In the genomic region with DNA sequence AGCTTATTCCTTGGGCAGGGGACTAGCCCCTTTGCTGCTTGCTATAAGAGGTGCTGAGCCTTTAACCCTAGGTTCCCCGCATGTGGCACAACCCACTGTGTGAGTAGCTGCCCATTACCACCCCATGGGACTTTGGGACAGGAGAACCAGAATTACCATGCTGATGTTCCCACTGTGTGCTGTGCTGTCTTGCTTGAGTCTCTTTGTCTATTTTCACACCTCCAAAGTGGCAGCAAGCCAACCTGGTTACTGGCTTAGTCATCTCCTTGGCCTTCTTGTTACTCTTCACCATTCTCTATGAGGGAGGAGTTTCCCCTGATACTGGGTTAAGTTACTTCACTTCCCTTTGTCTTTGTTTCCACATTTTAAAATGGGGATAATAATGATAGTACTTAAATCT, we compare ENCODE assay signal across 12 cellular contexts.
A peak's percentile ranks its signal among the peaks of the same experiment; 100 is the strongest.
DNase-seq lines count a peak whose midpoint lies in the region; ATAC-seq and TF ChIP-seq lines count a peak whose summit lies in the region.
"Had no signal": no experiment of that assay in that cellular context is flagged by ENCODE, and none has a peak within 500 bp of the region (broad histone marks: within the 10 kb centered on the region; RNA-seq: fewer than 3 reads in every experiment).

No MANE protein-coding gene starts in this region.

- H3K9me3 ChIP-seq in upper lobe of right lung (no peaks in the 10 kb centered on the region), heart left ventricle (peaks cover 0 to 8% (median 0%) of the 10 kb centered on the region in 12 donors)
- H3K9me3 ChIP-seq: mucosa of descending colon had no signal

- intact Hi-C loops in left cardiac atrium (cut with DNase I) (no loop called here), cardiac septum (cut with DNase I) (no loop called here), upper lobe of right lung (cut with DNase I) (no loop called here), heart left ventricle (cut with DNase I) (loop anchor here in 1 of 10 donors (10.0 kb wide), 1 partner anchor 49 kb away; no protein-coding TSS in a partner anchor)

- TF ChIP-seq POLR2A in NB4 (IDR thresholded peaks at IDR 0.05; ENCODE audit: extremely low read depth, insufficient read length) (no peak), heart left ventricle (IDR thresholded peaks at IDR 0.05) (no peak)

- ATAC-seq in left cardiac atrium (peak in 1 of 2 donors; percentile 65), upper lobe of right lung (peak; percentile 28), HG03442 (IDR thresholded peaks at IDR 0.05; ENCODE audit: unreplicated experiment) (no peak), GM18873 (IDR thresholded peaks at IDR 0.05; ENCODE audit: low FRiP score, unreplicated experiment) (no peak), heart left ventricle (no peak)
- ATAC-seq: mucosa of descending colon had no signal

- H3K27me3 ChIP-seq in upper lobe of right lung (no peaks in the 10 kb centered on the region), heart left ventricle (no peaks in the 10 kb centered on the region)

- no peak overlapping the region for H3K4me3 ChIP-seq in NB4 (ENCODE audit: low read depth, low read length)
- no peak overlapping the region for H3K4me3 ChIP-seq in upper lobe of right lung
- no peak overlapping the region for H3K4me3 ChIP-seq in heart left ventricle
- H3K4me3 ChIP-seq: mucosa of descending colon had no signal

- no peaks in the 10 kb centered on the region for H3K36me3 ChIP-seq in upper lobe of right lung
- H3K36me3 ChIP-seq in heart left ventricle = no peaks in the 10 kb centered on the region

- DNase-seq in left cardiac atrium (peak; percentile 27), cardiac septum (ENCODE audit: low spot score) (no peak), NB4 (ENCODE audit: low read depth) (peak; percentile 41), epithelial cell of prostate (ENCODE audit: low read depth, low spot score) (peak; percentile 83), upper lobe of right lung (no peak), heart left ventricle (no peak)
- DNase-seq: activated effector memory CD4-positive, alpha-beta T cell treated with anti-CD3 and anti-CD28 coated beads, Interleukin-2, amount 50 U/mL, for 16 hours; CD8-positive, alpha-beta memory T cell; mucosa of descending colon; NCI-H1436 treated with DMSO at 0.1 percent for 48 hours had no signal

- TF ChIP-seq CTCF in NB4 (IDR thresholded peaks at IDR 0.05; ENCODE audit: low read depth, low read length) (no peak), upper lobe of right lung (IDR thresholded peaks at IDR 0.05) (no peak), heart left ventricle (IDR thresholded peaks at IDR 0.05) (no peak)

- H3K4me1 ChIP-seq in upper lobe of right lung = peaks cover 9% of the 10 kb centered on the region
- H3K4me1 ChIP-seq in heart left ventricle = peaks cover 0 to 12% (median 0%) of the 10 kb centered on the region in 12 donors

- peak overlapping the region; percentile 66 for H3K27ac ChIP-seq in epithelial cell of prostate
- H3K27ac ChIP-seq in upper lobe of right lung = no peak overlapping the region
- no peak overlapping the region for H3K27ac ChIP-seq in heart left ventricle

- 90 to 100% (median 94%) methylated on average over 1 of the region's 1 CpG for WGBS in heart left ventricle, 4 donors

Comparison
In these comparisons a context has a peak if more than half of its experiments do, and no peak if none do; other contexts are left out.
1. DNase-seq: peak in left cardiac atrium (single experiment), NB4 (single experiment) and epithelial cell of prostate (single experiment); none in cardiac septum (single experiment), upper lobe of right lung (single experiment) and heart left ventricle (0 of 5).